ENCODE assay signal across 8 cellular contexts in the genomic region with DNA sequence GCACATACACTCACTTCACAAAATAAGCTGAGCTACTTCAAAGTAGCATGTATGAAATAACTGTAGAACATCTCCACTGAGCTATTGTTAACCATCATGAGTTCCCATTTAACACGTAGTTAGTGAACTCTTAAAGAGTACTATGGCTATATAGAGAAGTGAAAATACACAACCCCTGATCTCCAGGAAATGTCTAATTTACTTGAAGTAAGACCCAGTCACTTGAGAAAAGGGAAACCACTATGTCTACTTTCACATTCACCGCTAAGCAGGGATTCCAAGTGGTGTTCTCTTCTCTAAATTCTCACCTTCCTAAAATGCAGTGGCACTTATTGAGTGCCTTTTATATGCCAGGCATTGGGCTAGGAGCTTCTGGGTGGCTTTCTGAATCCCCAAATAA. TPM values are rescaled to one million over a fixed set of nuclear protein-coding genes. Genes with fewer than 3 reads are reported as not detected.
A peak's percentile ranks its signal among the peaks of the same experiment; 100 is the strongest.
DNase-seq lines count a peak whose midpoint lies in the region; ATAC-seq and TF ChIP-seq lines count a peak whose summit lies in the region.

No MANE protein-coding gene starts in this region.

- peaks cover 0 to 14% of the 10 kb centered on the region in 2 donors for H3K36me3 ChIP-seq in left lung
- no peaks in the 10 kb centered on the region for H3K36me3 ChIP-seq in BE2C
- no peaks in the 10 kb centered on the region for H3K36me3 ChIP-seq in thyroid gland

- H3K27ac ChIP-seq in left lung (peak overlapping the region; percentile 23 to 67), thyroid gland (no peak overlapping the region)

- no peaks in the 10 kb centered on the region for H3K9me3 ChIP-seq in left lung
- no peaks in the 10 kb centered on the region for H3K9me3 ChIP-seq in BE2C
- no peaks in the 10 kb centered on the region for H3K9me3 ChIP-seq in thyroid gland

- H3K4me1 ChIP-seq in left lung (peaks cover 6 to 18% of the 10 kb centered on the region in 2 donors), BE2C (no peaks in the 10 kb centered on the region), thyroid gland (peaks cover 15% of the 10 kb centered on the region in 2 donors)

- TF ChIP-seq CTCF in left lung (IDR thresholded peaks at IDR 0.05) (no peak), BE2C (IDR thresholded peaks at IDR 0.05; ENCODE audit: low read depth, low read length) (no peak), thyroid gland (IDR thresholded peaks at IDR 0.05) (no peak)

- no peak for DNase-seq in left lung
- DNase-seq in BE2C, result no peak
- DNase-seq in NCI-H2227 treated with DMSO at 0.1 percent for 48 hours (lab: John Stamatoyannopoulos, UW), result no peak
- DNase-seq in thyroid gland, result no peak
- no peak for DNase-seq in NCI-H510A (lab: John Stamatoyannopoulos, UW)

- intact Hi-C loops in left lung (cut with DNase I), result loop anchor here in 1 of 2 donors (10.0 kb wide), 1 partner anchor 132 kb away; the partner anchor contains the start of genes EAF1 and METTL6
- intact Hi-C loops in thyroid gland (cut with DNase I), result loop anchor here (5.0 to 10.0 kb wide), 2 partner anchors 129 to 342 kb away; partner anchors contain the start of genes EAF1 and METTL6

- H3K27me3 ChIP-seq in left lung (no peaks in the 10 kb centered on the region), BE2C (no peaks in the 10 kb centered on the region), thyroid gland (no peaks in the 10 kb centered on the region)

- WGBS in thyroid gland, 2 donors, result 70 to 77% methylated on average over 2 of the region's 2 CpGs

- peak; percentile 64 for ATAC-seq in GM18508 (IDR thresholded peaks at IDR 0.05; ENCODE audit: insufficient read depth, unreplicated experiment)
- peak; percentile 89 for ATAC-seq in GM21529 (IDR thresholded peaks at IDR 0.05; ENCODE audit: unreplicated experiment)
- peak; percentile 91 for ATAC-seq in HG03571 (IDR thresholded peaks at IDR 0.05; ENCODE audit: unreplicated experiment)
- peak; percentile 59 for ATAC-seq in left lung

- TF ChIP-seq POLR2A in thyroid gland (IDR thresholded peaks at IDR 0.05), result no peak

- H3K4me3 ChIP-seq in left lung, result no peak overlapping the region
- H3K4me3 ChIP-seq in BE2C (ENCODE audit: low read depth, low read length), result no peak overlapping the region
- no peak overlapping the region for H3K4me3 ChIP-seq in thyroid gland (replicated peaks in 1 of 3)

RNA-seq across cellular contexts. Expression of gene COLQ, which starts 35.0 kb away (rescaled TPM):
- total RNA-seq in left lung (1 to 10 TPM; 1.9 to 2.4 TPM), thyroid gland (1 to 10 TPM in 3 of 4 donors, under 1 TPM in 1; 0.81 to 3.1 (median 2.8) TPM)
- 1.9 TPM for polyA plus RNA-seq in BE2C (2012; ENCODE audit: insufficient read depth, insufficient read length, low read depth)

RNA-seq across cellular contexts. Expression of gene HACL1, which starts 44.9 kb away (rescaled TPM):
- total RNA-seq in left lung, result 10 to 100 TPM; 15.5 to 15.6 TPM
- polyA plus RNA-seq in BE2C (2012; ENCODE audit: insufficient read depth, insufficient read length, low read depth), result 9.7 TPM
- 10 to 100 TPM; 24.2 to 45.0 (median 37.7) TPM for total RNA-seq in thyroid gland

RNA-seq across cellular contexts. Expression of gene BTD, which starts 45.0 kb away (rescaled TPM):
- total RNA-seq in left lung, result 10 to 100 TPM; 16.3 to 21.2 TPM
- polyA plus RNA-seq in BE2C (2012; ENCODE audit: insufficient read depth, insufficient read length, low read depth), result 2.3 TPM
- total RNA-seq in thyroid gland, result 10 to 100 TPM; 46.8 to 74.9 (median 56.5) TPM

Comparison
In these comparisons a context has a peak if more than half of its experiments do, and no peak if none do; other contexts are left out.
1. H3K27ac ChIP-seq: peak in left lung (2 of 2); none in thyroid gland (0 of 3).
2. Peak in every context shown above with its lines, with median percentiles within 50 percentile points of each other: ATAC-seq.